ENCODE assay signal across 8 cellular contexts in genomic region chr20:626579-626978, GRCh38. TPM values are rescaled to one million over a fixed set of nuclear protein-coding genes. Genes with fewer than 3 reads are reported as not detected.
"Had no signal": no experiment of that assay in that cellular context is flagged by ENCODE, and none has a peak within 500 bp of the region (broad histone marks: within the 10 kb centered on the region; RNA-seq: fewer than 3 reads in every experiment).

No MANE protein-coding gene starts in this region.

- H2AFZ ChIP-seq: GM23338 had no signal

- DNase-seq: H9, HCEC 1CT had no signal

- ATAC-seq: GM23338 had no signal

- FAIRE-seq: H1, H54, HTR-8/SVneo had no signal

- H3K4me2 ChIP-seq: GM23338 had no signal

- H3K4me3 ChIP-seq: GM23338 had no signal

- H3K27ac Mint-ChIP-seq: GM23338, H9, IgD-negative memory B cell had no signal

- H3K4me3 Mint-ChIP-seq: GM23338, H9, IgD-negative memory B cell had no signal

- H3K4me1 Mint-ChIP-seq: IgD-negative memory B cell had no signal

- H3K9me3 Mint-ChIP-seq: GM23338, H9 had no signal

RNA-seq across cellular contexts. Expression of gene TCF15, which starts 16.5 kb away (rescaled TPM):
- total RNA-seq: HT-29 had no signal
- polyA plus RNA-seq: IgD-negative memory B cell had no signal

RNA-seq across cellular contexts. Expression of gene SCRT2, which starts 49.0 kb away (rescaled TPM):
- total RNA-seq: H9, HT-29 had no signal
- polyA plus RNA-seq: GM23338, IgD-negative memory B cell had no signal
